1 cellular context compared by ENCODE assay signal in genomic region chr5:76733049-76733417, GRCh38.
TF ChIP-seq lines count a peak whose summit lies in the region.

No MANE protein-coding gene starts in this region.

TF ChIP-seq in SK-N-SH, 30 proteins besides CTCF, POLR2A, EP300 and RAD21 (continued from another document):
- TF ChIP-seq TEAD4 (IDR thresholded peaks at IDR 0.05; ENCODE audit: borderline replicate concordance, insufficient read depth) (no peak), JUND (IDR thresholded peaks at IDR 0.05) (no peak), SIN3A (IDR thresholded peaks at IDR 0.05; ENCODE audit: borderline replicate concordance, low read depth, low read length) (no peak), EZH2phosphoT487 (IDR thresholded peaks at IDR 0.05; ENCODE audit: borderline replicate concordance, low read depth) (no peak), TCF12 (IDR thresholded peaks at IDR 0.05) (no peak), CHD2 (IDR thresholded peaks at IDR 0.05; ENCODE audit: low read length, partially characterized antibody) (no peak), GABPA (IDR thresholded peaks at IDR 0.05; ENCODE audit: low read depth) (no peak)
